In genomic region chr7:106178593-106179134, GRCh38 we compare ENCODE assay signal across 9 cellular contexts.
DNase-seq lines count a peak whose midpoint lies in the region; ATAC-seq, FAIRE-seq and TF ChIP-seq lines count a peak whose summit lies in the region.
"Had no signal": no experiment of that assay in that cellular context is flagged by ENCODE, and none has a peak within 500 bp of the region (broad histone marks: within the 10 kb centered on the region; RNA-seq: fewer than 3 reads in every experiment).

No MANE protein-coding gene starts in this region.

- POLR2A ChIA-PET in GM12878 (lab: Charles Lee), result interaction anchor here (0.6 to 2.8 kb wide), 4 partner anchors 172 to 287 kb away, joined by 3 to 15 read pairs (median 4); no protein-coding TSS in a partner anchor

- H3K27ac ChIP-seq in GM12878 (ENCODE audit: control insufficient read depth, insufficient read depth) (no peak overlapping the region), left lung (no peak overlapping the region)
- H3K27ac ChIP-seq: vagina had no signal

- TF ChIP-seq EP300 in GM12878 (IDR thresholded peaks at IDR 0.05; ENCODE audit: borderline replicate concordance in 1 of 2, control insufficient read depth in 1 of 2, low read depth in 2 of 2, low read length in 2 of 2), result no peak

- no peaks in the 10 kb centered on the region for H3F3A ChIP-seq in Loucy (ENCODE audit: low read depth)

- WGBS in GM12878 (ENCODE audit: insufficient coverage, insufficient replicate concordance, low lambda C conversion rate, missing lambda C conversion rate), result 97% methylated on average over 2 of the region's 3 CpGs

- intact Hi-C loops in GM12878 (cut with micrococcal nuclease; ENCODE audit: unreplicated experiment) (loop anchor here (5.0 to 10.0 kb wide), 3 partner anchors 169 to 976 kb away; no protein-coding TSS in a partner anchor), left lung (cut with DNase I) (loop anchor here (5.0 to 10.0 kb wide), 2 partner anchors 286 to 559 kb away; no protein-coding TSS in a partner anchor)

- FAIRE-seq in GM12878 (lab: Jason Lieb, UNC), result no peak

- H3K27me3 ChIP-seq in Loucy (ENCODE audit: insufficient read depth, low read length, poor library complexity, severe bottlenecking) (no peaks in the 10 kb centered on the region), GM12878 (replicated peaks in 1 of 2; ENCODE audit: control insufficient read depth in 2 of 2, insufficient read depth in 2 of 2, low read length in 1 of 2) (no peaks in the 10 kb centered on the region), left lung (peaks cover 0 to 7% of the 10 kb centered on the region in 2 donors)
- H3K27me3 ChIP-seq: vagina had no signal

- peak; percentile 50 for ATAC-seq in GM12878
- ATAC-seq in left lung, result peak; percentile 59
- no peak for ATAC-seq in HG02759 (IDR thresholded peaks at IDR 0.05; ENCODE audit: unreplicated experiment)

- H3K36me3 ChIP-seq in Loucy (ENCODE audit: insufficient read depth, low read length) (no peaks in the 10 kb centered on the region), GM12878 (ENCODE audit: control insufficient read depth in 2 of 2, insufficient read depth in 2 of 2, low read length in 1 of 2) (no peaks in the 10 kb centered on the region), left lung (no peaks in the 10 kb centered on the region)
- H3K36me3 ChIP-seq: vagina had no signal

- H3K4me1 ChIP-seq in Loucy (ENCODE audit: insufficient read depth, low read length, poor library complexity, severe bottlenecking), result no peaks in the 10 kb centered on the region
- H3K4me1 ChIP-seq in GM12878 (ENCODE audit: control insufficient read depth, insufficient read depth, low read length), result peaks cover 12% of the 10 kb centered on the region
- peaks cover 11 to 16% of the 10 kb centered on the region in 2 donors for H3K4me1 ChIP-seq in left lung
- H3K4me1 ChIP-seq: vagina had no signal

- no peak overlapping the region for H3K4me2 ChIP-seq in Loucy (ENCODE audit: low read depth, low read length, poor library complexity, severe bottlenecking)
- H3K4me2 ChIP-seq in GM12878 (ENCODE audit: control insufficient read depth, insufficient read depth), result no peak overlapping the region

- RAD21 ChIA-PET in GM12878 (lab: Charles Lee; ENCODE audit: unreplicated experiment), result interaction anchor here (0.5 to 6.1 kb wide), 27 partner anchors 8 to 993 kb away, joined by 3 to 311 read pairs (median 8); partner anchors contain the start of gene NAMPT

- no peaks in the 10 kb centered on the region for H4K20me1 ChIP-seq in Loucy (ENCODE audit: insufficient read depth, low read length, poor library complexity, severe bottlenecking)
- H4K20me1 ChIP-seq in GM12878 (ENCODE audit: control insufficient read depth, insufficient read depth), result no peaks in the 10 kb centered on the region

- CTCF ChIA-PET in GM12878 (lab: Yijun Ruan, JAX), result interaction anchor here (0.7 to 14.5 kb wide), 27 partner anchors 9 to 559 kb away, joined by 3 to 530 read pairs (median 4); partner anchors contain the start of gene NAMPT

- H3K9ac ChIP-seq in Loucy (ENCODE audit: low read depth, low read length, poor library complexity, severe bottlenecking), result no peak overlapping the region
- H3K9ac ChIP-seq in GM12878 (ENCODE audit: control insufficient read depth, insufficient read depth, low read length), result no peak overlapping the region

- peak; percentile 51 for TF ChIP-seq CTCF in Loucy (conservative IDR thresholded peaks at IDR 0.05; ENCODE audit: low read length)
- TF ChIP-seq CTCF in GM12878 (IDR thresholded peaks at IDR 0.05 in 2 of 3, conservative IDR thresholded peaks at IDR 0.05 in 1 of 3; ENCODE audit: control insufficient read depth in 2 of 3, extremely low read depth in 1 of 3, insufficient read depth in 1 of 3, low read depth in 3 of 3, low read length in 3 of 3), result peak in 2 of 3 experiments; percentile 31 to 49; a peak in 4 of 6 replicates
- TF ChIP-seq CTCF in left lung (IDR thresholded peaks at IDR 0.05), result no peak

- TF ChIP-seq POLR2A in GM12878 (IDR thresholded peaks at IDR 0.05; ENCODE audit: low read depth, low read length), result no peak

- peak; percentile 47 for TF ChIP-seq RAD21 in GM12878 (IDR thresholded peaks at IDR 0.05; ENCODE audit: insufficient read depth, low read depth, low read length)

- SMC1A ChIA-PET in GM12878 (lab: Charles Lee; ENCODE audit: uncharacterized antibody, unreplicated experiment), result interaction anchor here (0.6 to 17.7 kb wide), 27 partner anchors 10 to 480 kb away, joined by 3 to 390 read pairs (median 9); partner anchors contain the start of gene NAMPT

- no peaks in the 10 kb centered on the region for H3K79me2 ChIP-seq in Loucy (ENCODE audit: insufficient read depth, low read length)
- H3K79me2 ChIP-seq in GM12878 (ENCODE audit: control insufficient read depth, insufficient read depth, low read length), result no peaks in the 10 kb centered on the region

- no peaks in the 10 kb centered on the region for H3K9me3 ChIP-seq in Loucy (ENCODE audit: insufficient read depth, low read depth, low read length)
- H3K9me3 ChIP-seq in GM12878 (replicated peaks; ENCODE audit: control insufficient read depth, insufficient read depth, low read length), result no peaks in the 10 kb centered on the region
- no peaks in the 10 kb centered on the region for H3K9me3 ChIP-seq in left lung
- H3K9me3 ChIP-seq: vagina had no signal

- in situ Hi-C loops in GM12878 (cut with MboI), result loop anchor here (5.0 kb wide), 3 partner anchors 284 to 554 kb away; no protein-coding TSS in a partner anchor

- H3K4me3 ChIP-seq in Loucy (ENCODE audit: low read length, poor library complexity, severe bottlenecking), result no peak overlapping the region
- no peak overlapping the region for H3K4me3 ChIP-seq in GM12878
- no peak overlapping the region for H3K4me3 ChIP-seq in left lung
- H3K4me3 ChIP-seq: vagina had no signal

- no peak overlapping the region for H2AFZ ChIP-seq in Loucy (ENCODE audit: low read length)
- no peak overlapping the region for H2AFZ ChIP-seq in GM12878 (ENCODE audit: control insufficient read depth, low read depth, low read length)

- DNase-seq in DMS53 (lab: John Stamatoyannopoulos, UW) (peak; percentile 78), GM12878 (ENCODE audit: low read depth, low spot score) (no peak), left lung (no peak), GDM1 (lab: John Stamatoyannopoulos, UW) (no peak)
- no peak for DNase-seq in activated CD4-positive, alpha-beta T cell treated with anti-CD3 and anti-CD28 coated beads, Interleukin-2, amount 50 U/mL, for 1 hour
- no peak for DNase-seq in activated CD8-positive, alpha-beta memory T cell treated with anti-CD3 and anti-CD28 coated beads, Interleukin-2, amount 50 U/mL, for 48 hours

- H3K9me2 ChIP-seq in Loucy (replicated peaks; ENCODE audit: low read depth, low read length), result no peaks in the 10 kb centered on the region

- BruUV-seq in GM12878 (replicated peaks; lab: Mats Ljungman, UMichigan), result no TSS peak

TF ChIP-seq in GM12878, 131 proteins besides CTCF, POLR2A, EP300 and RAD21:
- TF ChIP-seq LARP7 (IDR thresholded peaks at IDR 0.05) (no peak), IKZF1 (conservative IDR thresholded peaks at IDR 0.05) (0 out of 2 replicates have a peak, but pooled peaks have one; percentile 16), RELA (IDR thresholded peaks at IDR 0.05; ENCODE audit: borderline replicate concordance, partially characterized antibody) (no peak), SMC3 (IDR thresholded peaks at IDR 0.05; ENCODE audit: borderline replicate concordance, low read length) (peak; percentile 35; the same call in 1 of the 2 replicates), IRF4 (IDR thresholded peaks at IDR 0.05; ENCODE audit: low read depth, low read length) (0 out of 2 replicates have a peak, but pooled peaks have one; percentile 30), NR2F1 (conservative IDR thresholded peaks at IDR 0.05) (peak; percentile 64)

Comparison
In these comparisons a context has a peak if more than half of its experiments do, and no peak if none do; other contexts are left out.
1. CTCF ChIP-seq: peak in Loucy (single experiment) and GM12878 (2 of 3); none in left lung (0 of 2).